ENCODE assay signal across 14 cellular contexts in the genomic region with DNA sequence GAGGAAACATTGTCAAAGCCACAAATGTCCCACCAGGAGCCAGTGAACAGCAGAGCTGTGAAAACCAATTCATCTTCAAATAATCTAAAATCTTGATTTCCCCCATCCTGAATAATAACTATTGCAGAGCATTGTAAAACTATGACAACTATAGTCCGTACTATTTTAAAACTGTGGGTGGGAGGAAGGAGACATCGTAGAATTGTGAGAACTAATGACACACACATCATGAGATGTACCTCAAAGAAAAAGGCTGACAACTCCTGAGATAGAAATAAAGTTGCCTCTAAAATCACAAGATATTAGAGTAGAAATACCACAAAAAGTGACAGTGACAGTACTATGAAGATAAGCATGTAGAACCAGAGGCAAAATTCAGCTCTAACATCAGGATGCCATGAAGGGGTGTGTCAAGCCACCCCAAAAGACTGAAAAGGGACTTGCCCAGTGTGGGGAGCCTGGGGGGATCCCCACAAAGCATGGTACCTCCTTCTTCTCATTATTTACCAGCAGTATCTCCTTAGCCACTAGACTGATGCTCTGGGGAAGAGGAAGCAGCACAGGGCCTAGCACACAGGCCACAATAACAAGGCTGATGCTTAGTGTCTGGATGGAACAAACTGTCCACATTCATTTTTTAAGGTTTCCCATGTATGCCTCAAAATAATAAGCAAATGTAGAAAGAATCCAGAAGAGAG. TPM values are rescaled to one million over a fixed set of nuclear protein-coding genes. Genes with fewer than 3 reads are reported as not detected.
DNase-seq lines count a peak whose midpoint lies in the region; ATAC-seq lines count a peak whose summit lies in the region.
"Had no signal": no experiment of that assay in that cellular context is flagged by ENCODE, and none has a peak within 500 bp of the region (broad histone marks: within the 10 kb centered on the region; RNA-seq: fewer than 3 reads in every experiment).

No MANE protein-coding gene starts in this region.

- peak overlapping the region in 1 of 8 donors; percentile 52 for H3K4me3 Mint-ChIP-seq in CD4-positive, alpha-beta memory T cell
- peak overlapping the region; percentile 60 for H3K4me3 Mint-ChIP-seq in activated T-helper 1 cell treated with anti-CD3 and anti-CD28 coated beads, Interleukin-12 subunit alpha, Interleukin-12 subunit beta, Interleukin-2, Interleukin-4 antibody, amounts not matched to agents 30 ng/mL and 10 ng/mL and 1 ng/mL, durations not matched to agents 14 hours and 24 hours and 36 hours
- H3K4me3 Mint-ChIP-seq: CD14-positive monocyte had no signal

- POLR2A ChIA-PET in CD4-positive, alpha-beta memory T cell (lab: Charles Lee; ENCODE audit: partially characterized antibody): no interaction called here

- CTCF ChIA-PET in CD4-positive, alpha-beta memory T cell (lab: Charles Lee; ENCODE audit: partially characterized antibody): interaction anchor here (1.5 to 2.4 kb wide), 2 partner anchors 8 to 34 kb away, joined by 3 to 5 read pairs; no protein-coding TSS in a partner anchor

- H3K27ac ChIP-seq in CD4-positive, alpha-beta memory T cell (ENCODE audit: low read depth, low read length): no peak overlapping the region

- H3K27ac Mint-ChIP-seq in CD4-positive, alpha-beta memory T cell: peak overlapping the region in 6 of 7 donors; percentile 31 to 81 (median 69)
- H3K27ac Mint-ChIP-seq in activated T-helper 1 cell treated with anti-CD3 and anti-CD28 coated beads, Interleukin-12 subunit alpha, Interleukin-12 subunit beta, Interleukin-2, Interleukin-4 antibody, amounts not matched to agents 30 ng/mL and 10 ng/mL and 1 ng/mL, durations not matched to agents 14 hours and 24 hours and 36 hours: peak overlapping the region; percentile 91

- H3K4me1 Mint-ChIP-seq in CD4-positive, alpha-beta memory T cell: peaks cover 11 to 39% (median 30%) of the 10 kb centered on the region in 4 donors
- H3K4me1 Mint-ChIP-seq in activated T-helper 1 cell treated with anti-CD3 and anti-CD28 coated beads, Interleukin-12 subunit alpha, Interleukin-12 subunit beta, Interleukin-2, Interleukin-4 antibody, amounts not matched to agents 30 ng/mL and 10 ng/mL and 1 ng/mL, durations not matched to agents 14 hours and 24 hours and 36 hours (ENCODE audit: low read depth): peaks cover 85% of the 10 kb centered on the region

- H3K9me3 Mint-ChIP-seq in CD4-positive, alpha-beta memory T cell: no peaks in the 10 kb centered on the region
- H3K9me3 Mint-ChIP-seq in activated T-helper 1 cell treated with anti-CD3 and anti-CD28 coated beads, Interleukin-12 subunit alpha, Interleukin-12 subunit beta, Interleukin-2, Interleukin-4 antibody, amounts not matched to agents 30 ng/mL and 10 ng/mL and 1 ng/mL, durations not matched to agents 14 hours and 24 hours and 36 hours: no peaks in the 10 kb centered on the region
- H3K9me3 Mint-ChIP-seq: CD14-positive monocyte had no signal

- H3K27me3 Mint-ChIP-seq in CD4-positive, alpha-beta memory T cell: no peaks in the 10 kb centered on the region
- H3K27me3 Mint-ChIP-seq in activated T-helper 1 cell treated with anti-CD3 and anti-CD28 coated beads, Interleukin-12 subunit alpha, Interleukin-12 subunit beta, Interleukin-2, Interleukin-4 antibody, amounts not matched to agents 30 ng/mL and 10 ng/mL and 1 ng/mL, durations not matched to agents 14 hours and 24 hours and 36 hours (ENCODE audit: insufficient read depth): no peaks in the 10 kb centered on the region

- no peaks in the 10 kb centered on the region for H3K36me3 Mint-ChIP-seq in CD4-positive, alpha-beta memory T cell
- H3K36me3 Mint-ChIP-seq in activated T-helper 1 cell treated with anti-CD3 and anti-CD28 coated beads, Interleukin-12 subunit alpha, Interleukin-12 subunit beta, Interleukin-2, Interleukin-4 antibody, amounts not matched to agents 30 ng/mL and 10 ng/mL and 1 ng/mL, durations not matched to agents 14 hours and 24 hours and 36 hours (ENCODE audit: low read depth): peaks cover 19% of the 10 kb centered on the region

- in situ Hi-C loops in ACHN (cut with HindIII; ENCODE audit: low pct_ligation_motif_present, low pct_unique_long_range_greater_than_20kb, low sequenced_read_pairs): no loop called here

- H3K9me3 ChIP-seq in CD4-positive, alpha-beta memory T cell (ENCODE audit: control insufficient read depth in 1 of 2, low read length in 2 of 2): no peaks in the 10 kb centered on the region

- no peaks in the 10 kb centered on the region for H3K27me3 ChIP-seq in CD4-positive, alpha-beta memory T cell (ENCODE audit: insufficient read depth, low read length)

- ATAC-seq in GM19025 (IDR thresholded peaks at IDR 0.05; ENCODE audit: low read depth, unreplicated experiment) (peak; percentile 94), HG02870 (IDR thresholded peaks at IDR 0.05; ENCODE audit: unreplicated experiment) (peak; percentile 91)

- no peak overlapping the region for H3K4me3 ChIP-seq in CD4-positive, alpha-beta memory T cell (ENCODE audit: low read length in 2 of 2)
- H3K4me3 ChIP-seq: skin epidermis had no signal

- peak in 4 of 5 donors; percentile 12 to 51 (median 22) for DNase-seq in CD4-positive, alpha-beta memory T cell
- peak; percentile 60 for DNase-seq in activated T-helper 1 cell treated with anti-CD3 and anti-CD28 coated beads, Interleukin-12 subunit alpha, Interleukin-12 subunit beta, Interleukin-2, Interleukin-4 antibody, amounts not matched to agents 30 ng/mL and 10 ng/mL and 1 ng/mL, durations not matched to agents 14 hours and 24 hours and 36 hours (ENCODE audit: low spot score)
- DNase-seq in Kasumi-1 (lab: John Stamatoyannopoulos, UW) (no peak), COLO668 (lab: John Stamatoyannopoulos, UW; ENCODE audit: unreplicated experiment) (no peak), ACHN (no peak)
- DNase-seq in stimulated activated CD8-positive, alpha-beta memory T cell treated with anti-CD3 and anti-CD28 coated beads, Interleukin-4, amount 100 ng/mL, for 48 hours: no peak

- intact Hi-C loops in CD4-positive, alpha-beta memory T cell (cut with micrococcal nuclease): no loop called here
- intact Hi-C loops in activated T-helper 1 cell treated with anti-CD3 and anti-CD28 coated beads, Interleukin-12 subunit alpha, Interleukin-12 subunit beta, Interleukin-2, Interleukin-4 antibody, amounts not matched to agents 30 ng/mL and 10 ng/mL and 1 ng/mL, durations not matched to agents 14 hours and 24 hours and 36 hours (cut with micrococcal nuclease): loop anchor here (1.0 to 2.0 kb wide), 3 partner anchors 8 to 45 kb away; partner anchors contain the start of gene GZF1

- H3K36me3 ChIP-seq in CD4-positive, alpha-beta memory T cell (ENCODE audit: insufficient read depth, low read length): no peaks in the 10 kb centered on the region

- H3K4me1 ChIP-seq in CD4-positive, alpha-beta memory T cell (ENCODE audit: insufficient read depth, low read length): peaks cover 17% of the 10 kb centered on the region

RNA-seq across cellular contexts. Expression of gene NAPB, which starts 13.4 kb away (rescaled TPM):
- total RNA-seq in CD4-positive, alpha-beta memory T cell: 10 to 100 TPM; 13.3 to 14.9 TPM
- 1 to 10 TPM; 5.8 to 6.2 TPM for polyA plus RNA-seq in CD4-positive, alpha-beta memory T cell
- total RNA-seq in activated T-helper 1 cell treated with anti-CD3 and anti-CD28 coated beads, Interleukin-12 subunit alpha, Interleukin-12 subunit beta, Interleukin-2, Interleukin-4 antibody, amounts not matched to agents 30 ng/mL and 10 ng/mL and 1 ng/mL, durations not matched to agents 14 hours and 24 hours and 36 hours: 14.0 and 15.5 TPM in 2 replicates

RNA-seq across cellular contexts. Expression of gene CSTL1, which starts 31.6 kb away (rescaled TPM):
- total RNA-seq in CD4-positive, alpha-beta memory T cell: not detected
- polyA plus RNA-seq in CD4-positive, alpha-beta memory T cell: not detected
- not detected in 2 replicates for total RNA-seq in activated T-helper 1 cell treated with anti-CD3 and anti-CD28 coated beads, Interleukin-12 subunit alpha, Interleukin-12 subunit beta, Interleukin-2, Interleukin-4 antibody, amounts not matched to agents 30 ng/mL and 10 ng/mL and 1 ng/mL, durations not matched to agents 14 hours and 24 hours and 36 hours
- total RNA-seq: LHCN-M2; lung microvascular endothelial cell; subcutaneous adipose tissue; T-helper 2 cell treated with Interferon-gamma antibody and Interleukin-4, amounts not matched to agents 100 ng/mL and 5 ng/mL, for 36 hours had no signal
- polyA plus RNA-seq: CD14-positive monocyte had no signal

RNA-seq across cellular contexts. Expression of gene CST11, which starts 44.8 kb away (rescaled TPM):
- total RNA-seq in CD4-positive, alpha-beta memory T cell: not detected
- not detected for polyA plus RNA-seq in CD4-positive, alpha-beta memory T cell
- not detected in 2 replicates for total RNA-seq in activated T-helper 1 cell treated with anti-CD3 and anti-CD28 coated beads, Interleukin-12 subunit alpha, Interleukin-12 subunit beta, Interleukin-2, Interleukin-4 antibody, amounts not matched to agents 30 ng/mL and 10 ng/mL and 1 ng/mL, durations not matched to agents 14 hours and 24 hours and 36 hours
- total RNA-seq: LHCN-M2; lung microvascular endothelial cell; subcutaneous adipose tissue; T-helper 2 cell treated with Interferon-gamma antibody and Interleukin-4, amounts not matched to agents 100 ng/mL and 5 ng/mL, for 36 hours had no signal
- polyA plus RNA-seq: CD14-positive monocyte had no signal

RNA-seq across cellular contexts. Expression of gene GZF1, which starts 45.9 kb away (rescaled TPM):
- total RNA-seq in CD4-positive, alpha-beta memory T cell: 10 to 100 TPM; 12.8 to 14.1 TPM
- 1 to 10 TPM; 2.6 to 3.5 TPM for polyA plus RNA-seq in CD4-positive, alpha-beta memory T cell
- total RNA-seq in activated T-helper 1 cell treated with anti-CD3 and anti-CD28 coated beads, Interleukin-12 subunit alpha, Interleukin-12 subunit beta, Interleukin-2, Interleukin-4 antibody, amounts not matched to agents 30 ng/mL and 10 ng/mL and 1 ng/mL, durations not matched to agents 14 hours and 24 hours and 36 hours: 10.6 and 12.6 TPM in 2 replicates

RNA-seq across cellular contexts. Expression of gene NXT1, which starts 57.3 kb away (rescaled TPM):
- total RNA-seq in CD4-positive, alpha-beta memory T cell: 10 to 100 TPM; 21.5 to 23.6 TPM
- polyA plus RNA-seq in CD4-positive, alpha-beta memory T cell: 100 to 1,000 TPM in 1 of 2 donors, 10 to 100 TPM in 1; 59.9 to 102 TPM
- 58.9 and 62.6 TPM in 2 replicates for total RNA-seq in activated T-helper 1 cell treated with anti-CD3 and anti-CD28 coated beads, Interleukin-12 subunit alpha, Interleukin-12 subunit beta, Interleukin-2, Interleukin-4 antibody, amounts not matched to agents 30 ng/mL and 10 ng/mL and 1 ng/mL, durations not matched to agents 14 hours and 24 hours and 36 hours

Comparison
In these comparisons a context has a peak if more than half of its experiments do, and no peak if none do; other contexts are left out.
1. DNase-seq: peak in CD4-positive, alpha-beta memory T cell (4 of 5) and activated T-helper 1 cell treated with anti-CD3 and anti-CD28 coated beads, Interleukin-12 subunit alpha, Interleukin-12 subunit beta, Interleukin-2, Interleukin-4 antibody, amounts not matched to agents 30 ng/mL and 10 ng/mL and 1 ng/mL, durations not matched to agents 14 hours and 24 hours and 36 hours (single experiment); none in Kasumi-1 (0 of 2), COLO668 (single experiment), ACHN (single experiment) and stimulated activated CD8-positive, alpha-beta memory T cell treated with anti-CD3 and anti-CD28 coated beads, Interleukin-4, amount 100 ng/mL, for 48 hours (single experiment).